In the genomic region with DNA sequence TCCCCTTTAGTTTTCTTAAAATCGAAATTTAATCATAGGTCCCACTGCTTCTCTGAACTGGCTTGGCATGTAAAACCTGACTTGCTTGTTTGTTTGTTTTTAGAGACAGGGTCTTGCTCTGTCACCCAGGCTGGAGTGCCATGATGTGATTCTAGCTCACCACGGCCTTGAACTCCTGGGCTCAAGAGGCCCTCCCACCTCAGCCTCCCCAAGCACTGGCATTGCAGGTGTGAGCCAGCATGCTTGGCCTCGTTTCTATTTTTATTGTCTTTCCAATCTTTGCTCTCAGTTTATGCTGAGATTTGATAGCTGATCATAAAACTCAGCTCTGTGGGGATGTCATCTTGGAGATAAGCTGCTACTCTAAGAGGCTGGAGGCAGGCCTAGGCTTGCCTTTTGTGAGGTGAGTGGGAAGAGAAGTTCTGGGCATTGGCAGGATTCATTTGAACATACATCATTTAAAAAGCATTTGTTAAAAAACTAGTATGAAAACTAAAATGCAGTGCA, we compare ENCODE assay signal across 17 cellular contexts. TPM values are rescaled to one million over a fixed set of nuclear protein-coding genes. Genes with fewer than 3 reads are reported as not detected.
DNase-seq lines count a peak whose midpoint lies in the region; ATAC-seq and TF ChIP-seq lines count a peak whose summit lies in the region.
"Had no signal": no experiment of that assay in that cellular context is flagged by ENCODE, and none has a peak within 500 bp of the region (broad histone marks: within the 10 kb centered on the region; RNA-seq: fewer than 3 reads in every experiment).

No MANE protein-coding gene starts in this region.

- H3K27ac ChIP-seq in HEK293 (ENCODE audit: extremely low read depth, low read depth, low read length) = peak overlapping the region; percentile 13; the same call in 1 of the 2 replicates
- no peak overlapping the region for H3K27ac ChIP-seq in colonic mucosa
- H3K27ac ChIP-seq in prostate gland = peak overlapping the region; percentile 37 to 42
- no peak overlapping the region for H3K27ac ChIP-seq in SK-N-SH (ENCODE audit: low read depth in 2 of 2, low read length in 1 of 2)
- H3K27ac ChIP-seq: BLaER1 treated with 17β-estradiol and CSF1 and Interleukin-3, amounts not matched to agents 10 nM and 100 nM had no signal

- POLR2A ChIA-PET in HEK293 (lab: Yijun Ruan, JAX) = interaction anchor here (1.0 kb wide), 1 partner anchor 82 kb away, joined by 3 read pairs; the partner anchor contains the start of gene DNTTIP2
- POLR2A ChIA-PET in Caco-2 (lab: Charles Lee) = no interaction called here
- POLR2A ChIA-PET in SK-N-SH (lab: Yijun Ruan, JAX) = no interaction called here

- H3K79me2 ChIP-seq in SK-N-SH (ENCODE audit: insufficient read depth) = no peaks in the 10 kb centered on the region

- no peaks in the 10 kb centered on the region for H3K9me2 ChIP-seq in SK-N-SH

- intact Hi-C loops in colonic mucosa (cut with DNase I) (no loop called here), prostate gland (cut with DNase I) (no loop called here), Caco-2 (cut with micrococcal nuclease; ENCODE audit: unreplicated experiment) (no loop called here)

- no peaks in the 10 kb centered on the region for H3K4me1 Mint-ChIP-seq in Caco-2 (ENCODE audit: low read depth, unreplicated experiment)
- H3K4me1 Mint-ChIP-seq: activated CD4-positive, alpha-beta T cell treated with anti-CD3 and anti-CD28 coated beads, Interleukin-2, amount 10 ng/mL, durations not matched to agents 24 days and 14 days had no signal

- no peak overlapping the region for H3K4me2 ChIP-seq in SK-N-SH
- H3K4me2 ChIP-seq: BLaER1 treated with 17β-estradiol and CSF1 and Interleukin-3, amounts not matched to agents 10 nM and 100 nM had no signal

- H3K4me1 ChIP-seq in HEK293 (ENCODE audit: control insufficient read depth, insufficient read depth, low read length) = peaks cover 5% of the 10 kb centered on the region
- no peaks in the 10 kb centered on the region for H3K4me1 ChIP-seq in colonic mucosa
- H3K4me1 ChIP-seq in prostate gland (replicated peaks) = peaks cover 5% of the 10 kb centered on the region
- no peaks in the 10 kb centered on the region for H3K4me1 ChIP-seq in Caco-2
- H3K4me1 ChIP-seq in SK-N-SH (ENCODE audit: control insufficient read depth in 1 of 2, insufficient read depth in 2 of 2, low read depth in 1 of 2, low read length in 1 of 2) = no peaks in the 10 kb centered on the region

- H3K4me3 ChIP-seq in HEK293 (ENCODE audit: low read depth, low read length) = no peak overlapping the region
- H3K4me3 ChIP-seq in colonic mucosa = no peak overlapping the region
- H3K4me3 ChIP-seq in prostate gland = no peak overlapping the region
- H3K4me3 ChIP-seq in Caco-2 (ENCODE audit: low read depth, low read length) = no peak overlapping the region
- H3K4me3 ChIP-seq in SK-N-SH (ENCODE audit: low read depth in 2 of 2, low read length in 1 of 2) = no peak overlapping the region
- H3K4me3 ChIP-seq: BLaER1 treated with 17β-estradiol and CSF1 and Interleukin-3, amounts not matched to agents 10 nM and 100 nM had no signal

- H3K4me3 Mint-ChIP-seq in Caco-2 (ENCODE audit: unreplicated experiment) = no peak overlapping the region
- H3K4me3 Mint-ChIP-seq: activated CD4-positive, alpha-beta T cell treated with anti-CD3 and anti-CD28 coated beads, Interleukin-2, amount 10 ng/mL, durations not matched to agents 24 days and 14 days; activated naive CD8-positive, alpha-beta T cell; neural crest cell had no signal

- H3K36me3 Mint-ChIP-seq in Caco-2 (ENCODE audit: insufficient read depth, unreplicated experiment) = no peaks in the 10 kb centered on the region

- H3K9me3 ChIP-seq in HEK293 (ENCODE audit: control insufficient read depth, insufficient read depth, low read depth, low read length) (no peaks in the 10 kb centered on the region), colonic mucosa (no peaks in the 10 kb centered on the region), prostate gland (no peaks in the 10 kb centered on the region), Caco-2 (no peaks in the 10 kb centered on the region; the same call in 1 of the 2 replicates), SK-N-SH (peaks cover 5% of the 10 kb centered on the region; the same call in 1 of the 2 replicates)

- TF ChIP-seq CTCF in HEK293 (tag by site-specific recombination; IDR thresholded peaks at IDR 0.05) (no peak), colonic mucosa (IDR thresholded peaks at IDR 0.05) (no peak), prostate gland (IDR thresholded peaks at IDR 0.05) (no peak), Caco-2 (IDR thresholded peaks at IDR 0.05; ENCODE audit: insufficient read depth in 1 of 2, low read depth in 1 of 2, low read length in 1 of 2, severe bottlenecking in 1 of 2, unreplicated experiment in 1 of 2) (no peak), SK-N-SH (IDR thresholded peaks at IDR 0.05) (no peak)

- no peak for TF ChIP-seq RAD21 in SK-N-SH (IDR thresholded peaks at IDR 0.05; ENCODE audit: low read length)

- no peaks in the 10 kb centered on the region for H4K20me1 ChIP-seq in SK-N-SH (ENCODE audit: insufficient read depth)
- H4K20me1 ChIP-seq: BLaER1 treated with 17β-estradiol and CSF1 and Interleukin-3, amounts not matched to agents 10 nM and 100 nM had no signal

- CTCF ChIA-PET in HEK293 (lab: Yijun Ruan, JAX) = interaction anchor here (0.6 to 1.4 kb wide), 5 partner anchors 65 to 415 kb away, joined by 3 to 4 read pairs (median 3); no protein-coding TSS in a partner anchor
- CTCF ChIA-PET in Caco-2 (lab: Charles Lee) = no interaction called here
- CTCF ChIA-PET in SK-N-SH (lab: Yijun Ruan, JAX) = no interaction called here

- no peaks in the 10 kb centered on the region for H3K27me3 Mint-ChIP-seq in Caco-2 (ENCODE audit: insufficient read depth, unreplicated experiment)

- no peak for TF ChIP-seq EP300 in SK-N-SH (IDR thresholded peaks at IDR 0.05; ENCODE audit: borderline replicate concordance in 1 of 2, low read depth in 1 of 2, low read length in 1 of 2)

- H3K9ac ChIP-seq in colonic mucosa (ENCODE audit: low read depth in 2 of 2, low read length in 2 of 2) (no peak overlapping the region), SK-N-SH (no peak overlapping the region)
- H3K9ac ChIP-seq: BLaER1 treated with 17β-estradiol and CSF1 and Interleukin-3, amounts not matched to agents 10 nM and 100 nM had no signal

- 18% methylated on average over 3 of the region's 3 CpGs for WGBS in prostate gland
- WGBS in SK-N-SH (ENCODE audit: low lambda C conversion rate) = 41% methylated on average over 3 of the region's 3 CpGs

- no TSS peak for BruUV-seq in Caco-2 (replicated peaks; lab: Mats Ljungman, UMichigan)

- H3K27me3 ChIP-seq in colonic mucosa = no peaks in the 10 kb centered on the region
- no peaks in the 10 kb centered on the region for H3K27me3 ChIP-seq in prostate gland (replicated peaks; ENCODE audit: insufficient read depth)
- no peaks in the 10 kb centered on the region for H3K27me3 ChIP-seq in Caco-2 (replicated peaks; ENCODE audit: control insufficient read depth, insufficient read depth, low read length)
- H3K27me3 ChIP-seq in SK-N-SH (ENCODE audit: insufficient read depth) = no peaks in the 10 kb centered on the region
- H3K27me3 ChIP-seq: BLaER1 treated with 17β-estradiol and CSF1 and Interleukin-3, amounts not matched to agents 10 nM and 100 nM had no signal

- H2AFZ ChIP-seq in SK-N-SH (ENCODE audit: low read depth) = no peak overlapping the region

- no peak for ATAC-seq in GM18861 (IDR thresholded peaks at IDR 0.05; ENCODE audit: unreplicated experiment)

- H3F3A ChIP-seq in SK-N-SH (replicated peaks; ENCODE audit: insufficient read depth) = no peaks in the 10 kb centered on the region

- no peak overlapping the region for H3K27ac Mint-ChIP-seq in Caco-2 (ENCODE audit: unreplicated experiment)
- H3K27ac Mint-ChIP-seq: activated CD4-positive, alpha-beta T cell treated with anti-CD3 and anti-CD28 coated beads, Interleukin-2, amount 10 ng/mL, durations not matched to agents 24 days and 14 days; activated naive CD8-positive, alpha-beta T cell had no signal

- H3K9me3 Mint-ChIP-seq in Caco-2 (ENCODE audit: unreplicated experiment) = peaks cover 20% of the 10 kb centered on the region

- TF ChIP-seq POLR2A in prostate gland (IDR thresholded peaks at IDR 0.05) = no peak

- H3K36me3 ChIP-seq in HEK293 (ENCODE audit: control insufficient read depth in 2 of 2, insufficient read depth in 1 of 2, low read length in 2 of 2) = no peaks in the 10 kb centered on the region
- no peaks in the 10 kb centered on the region for H3K36me3 ChIP-seq in colonic mucosa
- no peaks in the 10 kb centered on the region for H3K36me3 ChIP-seq in prostate gland
- no peaks in the 10 kb centered on the region for H3K36me3 ChIP-seq in Caco-2 (ENCODE audit: control insufficient read depth, insufficient read depth, low read length)
- H3K36me3 ChIP-seq in SK-N-SH (replicated peaks in 1 of 2; ENCODE audit: control insufficient read depth in 1 of 2, insufficient read depth in 2 of 2, low read length in 1 of 2) = no peaks in the 10 kb centered on the region

- peak; percentile 13 for DNase-seq in NCI-H2196 treated with DMSO at 0.1 percent for 48 hours (lab: John Stamatoyannopoulos, UW; ENCODE audit: unreplicated experiment)
- peak; percentile 61 for DNase-seq in colonic mucosa
- peak; percentile 73 for DNase-seq in prostate gland (ENCODE audit: low spot score)
- no peak for DNase-seq in Caco-2
- DNase-seq in SK-N-SH = no peak
- DNase-seq: activated CD4-positive, alpha-beta T cell treated with anti-CD3 and anti-CD28 coated beads, Interleukin-2, amount 10 ng/mL, durations not matched to agents 24 days and 14 days; activated T-cell treated with anti-CD3 and anti-CD28 coated beads, Interleukin-2, amount 50 U/mL, for 1 hour; cerebellar nuclear complex; mesendoderm; NCI-H2029; retina; SHP77 had no signal

TF ChIP-seq in HEK293, 187 proteins besides CTCF, POLR2A, EP300 and RAD21 (continues in another document):
- TF ChIP-seq ZNF146 (tag by site-specific recombination; IDR thresholded peaks at IDR 0.05) (no peak), KLF8 (tag by site-specific recombination; IDR thresholded peaks at IDR 0.05) (peak; percentile 73; the same call in 1 of the 2 replicates), ZNF423 (tag by site-specific recombination; IDR thresholded peaks at IDR 0.05) (no peak), ZNF768 (tag by site-specific recombination; IDR thresholded peaks at IDR 0.05) (no peak), ZNF223 (tag by site-specific recombination; IDR thresholded peaks at IDR 0.05) (no peak)

TF ChIP-seq in SK-N-SH, 30 proteins besides CTCF, POLR2A, EP300 and RAD21 (continues in another document):
- TF ChIP-seq MAX (IDR thresholded peaks at IDR 0.05; ENCODE audit: low read depth) = no peak
- no peak for TF ChIP-seq RFX5 (IDR thresholded peaks at IDR 0.05; ENCODE audit: low read length)
- TF ChIP-seq POLR2AphosphoS5 (IDR thresholded peaks at IDR 0.05; ENCODE audit: low read depth, low read length) = no peak

RNA-seq across cellular contexts. Expression of gene GCLM, which starts 51.5 kb away (rescaled TPM):
- total RNA-seq in colonic mucosa = 10 to 100 TPM; 17.7 to 19.4 TPM
- 10 to 100 TPM in 1 of 2 donors, 1 to 10 TPM in 1; 6.5 to 14.1 TPM for total RNA-seq in prostate gland
- total RNA-seq in Caco-2 (2022) = 11.7 and 11.8 TPM in 2 replicates
- polyA plus RNA-seq in SK-N-SH (2012; rRNA removed) = 9.4 and 12.3 TPM in 2 replicates
- polyA plus RNA-seq in SK-N-SH (2012; cell fraction: cytosol; rRNA removed) = 15.8 and 16.1 TPM in 2 replicates
- polyA plus RNA-seq in SK-N-SH (2012; cell fraction: nucleus; rRNA removed) = 4.0 and 9.9 TPM in 2 replicates

Comparison
In these comparisons a context has a peak if more than half of its experiments do, and no peak if none do; other contexts are left out.
1. H3K27ac ChIP-seq: peak in HEK293 (single experiment) and prostate gland (2 of 2); none in colonic mucosa (single experiment) and SK-N-SH (0 of 2).
2. DNase-seq: peak in NCI-H2196 treated with DMSO at 0.1 percent for 48 hours (single experiment), colonic mucosa (single experiment) and prostate gland (single experiment); none in Caco-2 (0 of 2) and SK-N-SH (single experiment).